Comparison of ENCODE assay signal across 8 cellular contexts in the genomic region with DNA sequence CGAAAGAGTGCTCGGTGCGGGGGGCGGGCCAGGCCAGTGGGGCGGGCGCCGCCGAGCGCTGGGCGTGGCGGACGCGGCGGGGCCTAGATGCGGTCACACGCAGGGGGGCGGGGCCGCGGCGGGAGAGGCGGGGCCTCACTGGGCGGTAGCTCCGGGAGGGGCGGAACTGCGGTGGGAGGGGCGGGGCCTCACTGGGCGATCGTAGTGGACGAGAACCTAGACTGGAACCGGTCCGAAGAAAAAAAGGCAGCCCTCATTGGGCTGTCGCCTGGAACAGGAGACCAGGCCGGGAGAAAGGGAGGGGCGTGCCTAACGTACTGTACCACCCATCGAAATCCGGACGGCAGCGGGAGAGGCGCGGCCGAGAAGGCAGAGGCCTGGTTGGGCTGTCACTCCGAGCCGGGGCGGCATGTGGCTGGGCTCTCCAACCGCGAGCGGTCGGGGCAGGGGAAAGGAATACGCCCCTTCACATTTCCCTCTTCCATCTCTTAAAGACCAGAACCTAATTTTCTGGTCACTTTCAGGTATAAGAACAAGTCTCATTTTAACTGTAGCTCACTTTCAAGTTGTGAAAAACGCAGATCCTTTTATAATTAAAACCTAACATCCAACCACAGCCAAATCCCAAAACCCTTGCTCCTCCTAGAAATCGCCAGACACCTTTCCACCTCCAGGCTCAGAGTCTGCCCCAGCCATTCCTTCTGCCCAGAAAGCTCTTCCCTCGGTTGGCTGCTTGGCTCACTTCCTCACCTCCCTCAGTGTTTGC. TPM values are rescaled to one million over a fixed set of nuclear protein-coding genes. Genes with fewer than 3 reads are reported as not detected.
DNase-seq lines count a peak whose midpoint lies in the region; ATAC-seq and TF ChIP-seq lines count a peak whose summit lies in the region.

TSS of gene ANO10 (minus strand) at position 38 of the 766 bp plus-strand sequence. CDS start 16,159 bp downstream, outside the sequence.

- no peaks in the 10 kb centered on the region for H3K36me3 ChIP-seq in RWPE2 (ENCODE audit: low read depth)
- no peaks in the 10 kb centered on the region for H3K36me3 ChIP-seq in naive thymus-derived CD4-positive, alpha-beta T cell (ENCODE audit: control insufficient read depth in 2 of 3, insufficient read depth in 3 of 3, low read length in 3 of 3)

- ATAC-seq in RWPE2 (ENCODE audit: low read depth), result peak; percentile 96
- peak; percentile 97 for ATAC-seq in naive thymus-derived CD4-positive, alpha-beta T cell
- ATAC-seq in stimulated activated memory B cell treated with anti-CD40 and anti-IgM and Interleukin-4, amounts not matched to agents 10 μg/mL and 1 μg/mL and 100 μg/mL, for 72 hours, result peak; percentile 98

- peak within 1 kb of the TSS; percentile 82 to 94 (median 91) for H3K4me3 Mint-ChIP-seq in naive thymus-derived CD4-positive, alpha-beta T cell
- H3K4me3 Mint-ChIP-seq in stimulated activated memory B cell treated with anti-CD40 and anti-IgM and Interleukin-4, amounts not matched to agents 10 μg/mL and 1 μg/mL and 100 μg/mL, for 72 hours, result peak within 1 kb of the TSS; percentile 84

- CTCF ChIA-PET in naive thymus-derived CD4-positive, alpha-beta T cell (lab: Charles Lee), result interaction anchor here (0.6 kb wide), 1 partner anchor 1065 kb away, joined by 5 read pairs; no protein-coding TSS in a partner anchor

- H3K27ac Mint-ChIP-seq in naive thymus-derived CD4-positive, alpha-beta T cell, result peak within 1 kb of the TSS; percentile 68 to 92 (median 86)
- peak within 1 kb of the TSS; percentile 68 for H3K27ac Mint-ChIP-seq in stimulated activated memory B cell treated with anti-CD40 and anti-IgM and Interleukin-4, amounts not matched to agents 10 μg/mL and 1 μg/mL and 100 μg/mL, for 72 hours

- H3K4me3 ChIP-seq in RWPE2 (ENCODE audit: severe bottlenecking) (peak within 1 kb of the TSS; percentile 80), fibroblast of mammary gland (ENCODE audit: control insufficient read depth, low read depth, low read length) (peak within 1 kb of the TSS; percentile 88)
- peak within 1 kb of the TSS; percentile 84 for H3K4me3 ChIP-seq in naive thymus-derived CD4-positive, alpha-beta T cell (ENCODE audit: low read length)

- DNase-seq in EH (ENCODE audit: low read depth) (peak; percentile 100), H4 (ENCODE audit: low spot score) (peak; percentile 95), LoVo (ENCODE audit: low spot score) (peak; percentile 98), RWPE2 (ENCODE audit: low spot score) (peak; percentile 99), fibroblast of mammary gland (ENCODE audit: low read depth) (peak; percentile 99)
- DNase-seq in activated T-helper 9 cell treated with anti-CD3 and anti-CD28 coated beads, Interleukin-2, amount 50 U/mL, for 16 hours (ENCODE audit: low read depth), result peak; percentile 96
- peak; percentile 82 to 99 (median 91) for DNase-seq in naive thymus-derived CD4-positive, alpha-beta T cell

- TF ChIP-seq CTCF in RWPE2 (IDR thresholded peaks at IDR 0.05; ENCODE audit: poor library complexity, severe bottlenecking), result no peak
- TF ChIP-seq CTCF in fibroblast of mammary gland (conservative IDR thresholded peaks at IDR 0.05; ENCODE audit: control insufficient read depth, insufficient read depth, low read depth, low read length), result no peak

- intact Hi-C loops in naive thymus-derived CD4-positive, alpha-beta T cell (cut with micrococcal nuclease), result loop anchor here (1.0 to 5.0 kb wide), 14 partner anchors 68 to 1355 kb away; partner anchors contain the start of genes ABHD5 (in 2 of the 2), HIGD1A (in 2 of the 2), TCAIM (in 2 of the 2) and TMEM42 (in 2 of the 2)

- H3K4me1 ChIP-seq in RWPE2 (ENCODE audit: insufficient read depth, poor library complexity, severe bottlenecking), result peaks cover 5% of the 10 kb centered on the region
- H3K4me1 ChIP-seq in naive thymus-derived CD4-positive, alpha-beta T cell (ENCODE audit: control insufficient read depth in 2 of 2, insufficient read depth in 2 of 2, low read length in 2 of 2), result peaks cover 11 to 15% of the 10 kb centered on the region in 2 donors

- peak within 1 kb of the TSS; percentile 50 for H3K27ac ChIP-seq in RWPE2 (ENCODE audit: poor library complexity, severe bottlenecking)
- peak within 1 kb of the TSS; percentile 60 for H3K27ac ChIP-seq in naive thymus-derived CD4-positive, alpha-beta T cell (ENCODE audit: low read depth, low read length)

- no peaks in the 10 kb centered on the region for H3K9me3 Mint-ChIP-seq in naive thymus-derived CD4-positive, alpha-beta T cell
- no peaks in the 10 kb centered on the region for H3K9me3 Mint-ChIP-seq in stimulated activated memory B cell treated with anti-CD40 and anti-IgM and Interleukin-4, amounts not matched to agents 10 μg/mL and 1 μg/mL and 100 μg/mL, for 72 hours

- peaks cover 0 to 15% (median 0%) of the 10 kb centered on the region in 5 donors for H3K27me3 Mint-ChIP-seq in naive thymus-derived CD4-positive, alpha-beta T cell
- no peaks in the 10 kb centered on the region for H3K27me3 Mint-ChIP-seq in stimulated activated memory B cell treated with anti-CD40 and anti-IgM and Interleukin-4, amounts not matched to agents 10 μg/mL and 1 μg/mL and 100 μg/mL, for 72 hours

- POLR2A ChIA-PET in naive thymus-derived CD4-positive, alpha-beta T cell (lab: Charles Lee), result interaction anchor here (0.8 to 1.8 kb wide), 3 partner anchors 29 to 133 kb away, joined by 3 to 6 read pairs (median 5); partner anchors contain the start of gene ABHD5

- peaks cover 8 to 26% (median 24%) of the 10 kb centered on the region in 7 donors for H3K4me1 Mint-ChIP-seq in naive thymus-derived CD4-positive, alpha-beta T cell
- peaks cover 17% of the 10 kb centered on the region for H3K4me1 Mint-ChIP-seq in stimulated activated memory B cell treated with anti-CD40 and anti-IgM and Interleukin-4, amounts not matched to agents 10 μg/mL and 1 μg/mL and 100 μg/mL, for 72 hours

- no peaks in the 10 kb centered on the region for H3K27me3 ChIP-seq in RWPE2 (ENCODE audit: insufficient read depth, poor library complexity, severe bottlenecking)
- H3K27me3 ChIP-seq in naive thymus-derived CD4-positive, alpha-beta T cell (ENCODE audit: control insufficient read depth in 2 of 2, insufficient read depth in 2 of 2, low read length in 2 of 2), result no peaks in the 10 kb centered on the region

- H3K36me3 Mint-ChIP-seq in naive thymus-derived CD4-positive, alpha-beta T cell, result no peaks in the 10 kb centered on the region
- H3K36me3 Mint-ChIP-seq in stimulated activated memory B cell treated with anti-CD40 and anti-IgM and Interleukin-4, amounts not matched to agents 10 μg/mL and 1 μg/mL and 100 μg/mL, for 72 hours, result no peaks in the 10 kb centered on the region

- no peaks in the 10 kb centered on the region for H3K9me3 ChIP-seq in RWPE2 (ENCODE audit: severe bottlenecking)
- H3K9me3 ChIP-seq in naive thymus-derived CD4-positive, alpha-beta T cell (ENCODE audit: control insufficient read depth in 2 of 3, low read length in 3 of 3), result no peaks in the 10 kb centered on the region

RNA-seq across cellular contexts. Expression of gene ANO10, which starts in this region (rescaled TPM):
- 17.5 and 20.0 TPM in 2 replicates for total RNA-seq in H4 (2014; rRNA removed; shearing (Covaris generic))
- 10 to 100 TPM in 2 of 5 experiments, 1 to 10 TPM in 3; 6.1 to 13.6 (median 9.3) TPM for total RNA-seq in naive thymus-derived CD4-positive, alpha-beta T cell
- polyA plus RNA-seq in naive thymus-derived CD4-positive, alpha-beta T cell, result 10 to 100 TPM in 1 of 2 donors, 1 to 10 TPM in 1; 7.4 to 10.7 TPM

Comparison
In these comparisons a context has a peak if more than half of its experiments do, and no peak if none do; other contexts are left out.
1. Peak in every context shown above with its lines: DNase-seq, ATAC-seq, H3K4me3 ChIP-seq and H3K27ac ChIP-seq.